Comparison of ENCODE assay signal across 8 cellular contexts in genomic region chr1:158112994-158113758, GRCh38.
DNase-seq lines count a peak whose midpoint lies in the region; ATAC-seq and TF ChIP-seq lines count a peak whose summit lies in the region.

No MANE protein-coding gene starts in this region.

- H3K9me3 ChIP-seq in ovary = no peaks in the 10 kb centered on the region

- no peak for TF ChIP-seq POLR2A in ovary (IDR thresholded peaks at IDR 0.05)

- peak overlapping the region; percentile 40 for H3K4me3 ChIP-seq in ovary

- no peak for TF ChIP-seq CTCF in ovary (IDR thresholded peaks at IDR 0.05)

- H3K36me3 ChIP-seq in ovary = no peaks in the 10 kb centered on the region

- H3K36me3 Mint-ChIP-seq in activated T-cell treated with anti-CD3 and anti-CD28 coated beads, Interleukin-2, amount 50 U/mL, for 4 hours (ENCODE audit: insufficient read depth) = no peaks in the 10 kb centered on the region

- peak; percentile 80 to 85 for ATAC-seq in activated T-cell treated with anti-CD3 and anti-CD28 coated beads, Interleukin-2, amount 50 U/mL, for 4 hours
- ATAC-seq in GM21528 (IDR thresholded peaks at IDR 0.05; ENCODE audit: low FRiP score, unreplicated experiment) = no peak

- peaks cover 60% of the 10 kb centered on the region for H3K27me3 Mint-ChIP-seq in activated T-cell treated with anti-CD3 and anti-CD28 coated beads, Interleukin-2, amount 50 U/mL, for 4 hours (ENCODE audit: low read depth)

- peak overlapping the region; percentile 72 for H3K4me3 Mint-ChIP-seq in activated T-cell treated with anti-CD3 and anti-CD28 coated beads, Interleukin-2, amount 50 U/mL, for 4 hours

- H3K9me3 Mint-ChIP-seq in activated T-cell treated with anti-CD3 and anti-CD28 coated beads, Interleukin-2, amount 50 U/mL, for 4 hours = no peaks in the 10 kb centered on the region

- intact Hi-C loops in ovary (cut with DNase I) = loop anchor here in 1 of 4 donors (5.0 kb wide), 1 partner anchor 126 kb away; no protein-coding TSS in a partner anchor

- DNase-seq in Daoy (ENCODE audit: low read depth) (peak; percentile 70), NCI-H2107 treated with DMSO at 0.1 percent for 48 hours (lab: John Stamatoyannopoulos, UW; ENCODE audit: unreplicated experiment) (peak; percentile 17), globus pallidus (ENCODE audit: low spot score) (peak; percentile 20), ovary (peak in 2 of 5 donors; percentile 38 to 50), NCI-H128 (lab: John Stamatoyannopoulos, UW; ENCODE audit: unreplicated experiment) (no peak), NCI-H345 (lab: John Stamatoyannopoulos, UW) (no peak)
- DNase-seq in activated T-cell treated with anti-CD3 and anti-CD28 coated beads, Interleukin-2, amount 50 U/mL, for 4 hours = peak; percentile 27

- H3K4me1 Mint-ChIP-seq in activated T-cell treated with anti-CD3 and anti-CD28 coated beads, Interleukin-2, amount 50 U/mL, for 4 hours (ENCODE audit: low read depth) = peaks cover 9% of the 10 kb centered on the region

- no peak for TF ChIP-seq EP300 in ovary (IDR thresholded peaks at IDR 0.05)

- peaks cover under 1% of the 10 kb centered on the region for H3K4me1 ChIP-seq in ovary (ENCODE audit: insufficient read depth)

- no peak overlapping the region for H3K27ac ChIP-seq in ovary

- WGBS in ovary, 3 donors = 4 to 9% (median 5%) methylated on average over 35 to 58 of the region's 58 CpGs

- H3K27me3 ChIP-seq in ovary = no peaks in the 10 kb centered on the region

Comparison
In these comparisons a context has a peak if more than half of its experiments do, and no peak if none do; other contexts are left out.
1. DNase-seq: peak in Daoy (single experiment), NCI-H2107 treated with DMSO at 0.1 percent for 48 hours (single experiment), activated T-cell treated with anti-CD3 and anti-CD28 coated beads, Interleukin-2, amount 50 U/mL, for 4 hours (single experiment) and globus pallidus (single experiment); none in NCI-H128 (single experiment) and NCI-H345 (single experiment).